2 cellular contexts compared by ENCODE assay signal in genomic region chr1:219312967-219313366, GRCh38.
TF ChIP-seq lines count a peak whose summit lies in the region.

No MANE protein-coding gene starts in this region.

TF ChIP-seq in HEK293, 187 proteins besides CTCF, POLR2A, EP300 and RAD21 (continued from another document):
- TF ChIP-seq REST (tag by site-specific recombination; IDR thresholded peaks at IDR 0.05) (no peak), ZXDB (tag by site-specific recombination; IDR thresholded peaks at IDR 0.05) (no peak), OSR2 (tag by site-specific recombination; IDR thresholded peaks at IDR 0.05) (0 out of 2 replicates have a peak, but pooled peaks have one; percentile 12)

TF ChIP-seq in GM23338, 12 proteins besides CTCF, POLR2A, EP300 and RAD21 (continued from another document):
- TF ChIP-seq, protein P1, sequence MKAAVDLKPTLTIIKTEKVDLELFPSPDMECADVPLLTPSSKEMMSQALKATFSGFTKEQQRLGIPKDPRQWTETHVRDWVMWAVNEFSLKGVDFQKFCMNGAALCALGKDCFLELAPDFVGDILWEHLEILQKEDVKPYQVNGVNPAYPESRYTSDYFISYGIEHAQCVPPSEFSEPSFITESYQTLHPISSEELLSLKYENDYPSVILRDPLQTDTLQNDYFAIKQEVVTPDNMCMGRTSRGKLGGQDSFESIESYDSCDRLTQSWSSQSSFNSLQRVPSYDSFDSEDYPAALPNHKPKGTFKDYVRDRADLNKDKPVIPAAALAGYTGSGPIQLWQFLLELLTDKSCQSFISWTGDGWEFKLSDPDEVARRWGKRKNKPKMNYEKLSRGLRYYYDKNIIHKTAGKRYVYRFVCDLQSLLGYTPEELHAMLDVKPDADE (IDR thresholded peaks at IDR 0.05) = no peak
- TF ChIP-seq JUNB (IDR thresholded peaks at IDR 0.05; ENCODE audit: unreplicated experiment) (no peak), NANOG (IDR thresholded peaks at IDR 0.05; ENCODE audit: borderline replicate concordance) (no peak), REST (IDR thresholded peaks at IDR 0.05; ENCODE audit: unreplicated experiment) (no peak), EZH2 (IDR thresholded peaks at IDR 0.05; ENCODE audit: low read depth, unreplicated experiment) (no peak), ZNF462 (CRISPR knock-in tag; IDR thresholded peaks at IDR 0.05) (no peak), POLR2AphosphoS5 (IDR thresholded peaks at IDR 0.05; ENCODE audit: low read depth) (no peak)
